1 cellular context compared by ENCODE assay signal in the genomic region with DNA sequence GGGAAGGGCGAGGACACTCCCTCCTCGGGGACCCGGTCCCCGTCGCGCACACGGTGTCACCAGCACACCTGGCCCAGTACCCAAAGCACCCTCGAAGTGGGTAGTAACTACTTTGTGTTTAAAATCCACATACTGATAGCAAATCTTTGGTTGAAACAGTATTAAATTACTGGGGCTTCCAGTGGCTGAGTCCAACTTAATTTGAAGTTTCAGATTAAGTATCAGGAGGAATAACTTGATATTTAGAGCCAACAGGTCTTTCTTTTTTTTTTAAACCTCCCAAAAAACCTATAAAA.
TF ChIP-seq lines count a peak whose summit lies in the region.

No MANE protein-coding gene starts in this region.

TF ChIP-seq in K562, 482 proteins besides CTCF, POLR2A, EP300 and RAD21 (continued from another document):
- TF ChIP-seq, protein P1, sequence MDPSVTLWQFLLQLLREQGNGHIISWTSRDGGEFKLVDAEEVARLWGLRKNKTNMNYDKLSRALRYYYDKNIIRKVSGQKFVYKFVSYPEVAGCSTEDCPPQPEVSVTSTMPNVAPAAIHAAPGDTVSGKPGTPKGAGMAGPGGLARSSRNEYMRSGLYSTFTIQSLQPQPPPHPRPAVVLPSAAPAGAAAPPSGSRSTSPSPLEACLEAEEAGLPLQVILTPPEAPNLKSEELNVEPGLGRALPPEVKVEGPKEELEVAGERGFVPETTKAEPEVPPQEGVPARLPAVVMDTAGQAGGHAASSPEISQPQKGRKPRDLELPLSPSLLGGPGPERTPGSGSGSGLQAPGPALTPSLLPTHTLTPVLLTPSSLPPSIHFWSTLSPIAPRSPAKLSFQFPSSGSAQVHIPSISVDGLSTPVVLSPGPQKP (CRISPR knock-in tag; IDR thresholded peaks at IDR 0.05) = no peak
- TF ChIP-seq ZNF699 (CRISPR knock-in tag; IDR thresholded peaks at IDR 0.05; ENCODE audit: insufficient replicate concordance) = no peak
- TF ChIP-seq, protein P2, sequence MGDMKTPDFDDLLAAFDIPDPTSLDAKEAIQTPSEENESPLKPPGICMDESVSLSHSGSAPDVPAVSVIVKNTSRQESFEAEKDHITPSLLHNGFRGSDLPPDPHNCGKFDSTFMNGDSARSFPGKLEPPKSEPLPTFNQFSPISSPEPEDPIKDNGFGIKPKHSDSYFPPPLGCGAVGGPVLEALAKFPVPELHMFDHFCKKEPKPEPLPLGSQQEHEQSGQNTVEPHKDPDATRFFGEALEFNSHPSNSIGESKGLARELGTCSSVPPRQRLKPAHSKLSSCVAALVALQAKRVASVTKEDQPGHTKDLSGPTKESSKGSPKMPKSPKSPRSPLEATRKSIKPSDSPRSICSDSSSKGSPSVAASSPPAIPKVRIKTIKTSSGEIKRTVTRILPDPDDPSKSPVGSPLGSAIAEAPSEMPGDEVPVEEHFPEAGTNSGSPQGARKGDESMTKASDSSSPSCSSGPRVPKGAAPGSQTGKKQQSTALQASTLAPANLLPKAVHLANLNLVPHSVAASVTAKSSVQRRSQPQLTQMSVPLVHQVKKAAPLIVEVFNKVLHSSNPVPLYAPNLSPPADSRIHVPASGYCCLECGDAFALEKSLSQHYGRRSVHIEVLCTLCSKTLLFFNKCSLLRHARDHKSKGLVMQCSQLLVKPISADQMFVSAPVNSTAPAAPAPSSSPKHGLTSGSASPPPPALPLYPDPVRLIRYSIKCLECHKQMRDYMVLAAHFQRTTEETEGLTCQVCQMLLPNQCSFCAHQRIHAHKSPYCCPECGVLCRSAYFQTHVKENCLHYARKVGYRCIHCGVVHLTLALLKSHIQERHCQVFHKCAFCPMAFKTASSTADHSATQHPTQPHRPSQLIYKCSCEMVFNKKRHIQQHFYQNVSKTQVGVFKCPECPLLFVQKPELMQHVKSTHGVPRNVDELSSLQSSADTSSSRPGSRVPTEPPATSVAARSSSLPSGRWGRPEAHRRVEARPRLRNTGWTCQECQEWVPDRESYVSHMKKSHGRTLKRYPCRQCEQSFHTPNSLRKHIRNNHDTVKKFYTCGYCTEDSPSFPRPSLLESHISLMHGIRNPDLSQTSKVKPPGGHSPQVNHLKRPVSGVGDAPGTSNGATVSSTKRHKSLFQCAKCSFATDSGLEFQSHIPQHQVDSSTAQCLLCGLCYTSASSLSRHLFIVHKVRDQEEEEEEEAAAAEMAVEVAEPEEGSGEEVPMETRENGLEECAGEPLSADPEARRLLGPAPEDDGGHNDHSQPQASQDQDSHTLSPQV (IDR thresholded peaks at IDR 0.05) = 0 out of 2 replicates have a peak, but pooled peaks have one; percentile 55
- TF ChIP-seq ZNF282 (CRISPR knock-in tag; IDR thresholded peaks at IDR 0.05) = no peak
- TF ChIP-seq, protein P3, sequence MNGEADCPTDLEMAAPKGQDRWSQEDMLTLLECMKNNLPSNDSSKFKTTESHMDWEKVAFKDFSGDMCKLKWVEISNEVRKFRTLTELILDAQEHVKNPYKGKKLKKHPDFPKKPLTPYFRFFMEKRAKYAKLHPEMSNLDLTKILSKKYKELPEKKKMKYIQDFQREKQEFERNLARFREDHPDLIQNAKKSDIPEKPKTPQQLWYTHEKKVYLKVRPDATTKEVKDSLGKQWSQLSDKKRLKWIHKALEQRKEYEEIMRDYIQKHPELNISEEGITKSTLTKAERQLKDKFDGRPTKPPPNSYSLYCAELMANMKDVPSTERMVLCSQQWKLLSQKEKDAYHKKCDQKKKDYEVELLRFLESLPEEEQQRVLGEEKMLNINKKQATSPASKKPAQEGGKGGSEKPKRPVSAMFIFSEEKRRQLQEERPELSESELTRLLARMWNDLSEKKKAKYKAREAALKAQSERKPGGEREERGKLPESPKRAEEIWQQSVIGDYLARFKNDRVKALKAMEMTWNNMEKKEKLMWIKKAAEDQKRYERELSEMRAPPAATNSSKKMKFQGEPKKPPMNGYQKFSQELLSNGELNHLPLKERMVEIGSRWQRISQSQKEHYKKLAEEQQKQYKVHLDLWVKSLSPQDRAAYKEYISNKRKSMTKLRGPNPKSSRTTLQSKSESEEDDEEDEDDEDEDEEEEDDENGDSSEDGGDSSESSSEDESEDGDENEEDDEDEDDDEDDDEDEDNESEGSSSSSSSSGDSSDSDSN (IDR thresholded peaks at IDR 0.05; ENCODE audit: borderline replicate concordance in 1 of 2, low read depth in 2 of 2, low read length in 2 of 2) = no peak
